ENCODE assay signal across 1 cellular context in the genomic region with DNA sequence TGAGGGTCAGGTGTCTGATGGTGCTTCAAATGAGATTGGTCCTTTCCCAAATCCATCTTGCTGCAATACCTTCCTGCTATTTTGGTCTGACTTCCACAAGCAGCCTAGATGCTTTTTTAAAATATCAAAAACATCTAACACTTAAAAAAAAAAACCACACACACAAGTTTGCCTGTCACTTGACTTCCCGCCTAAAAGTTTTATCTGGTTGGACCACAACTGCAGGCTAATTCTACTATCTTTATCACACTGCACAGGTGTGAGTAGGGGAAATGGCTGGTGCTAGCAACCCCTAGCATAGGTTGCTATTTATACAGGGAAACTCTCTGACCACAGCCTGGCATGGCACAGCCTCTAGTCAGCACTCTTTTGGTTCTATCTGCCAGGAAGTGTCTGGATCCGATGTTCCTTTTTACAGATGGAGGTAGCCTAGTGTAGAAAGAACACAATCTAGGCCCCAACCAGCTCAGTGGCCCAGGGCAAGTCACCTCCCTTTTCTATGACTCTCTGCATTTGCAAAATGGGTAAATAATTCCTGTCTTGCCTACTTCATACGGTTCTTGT.
TF ChIP-seq lines count a peak whose summit lies in the region.

Gene HEMGN (minus strand): TSS at position 92 of the 564 bp plus-strand sequence. CDS start 36 bp downstream, at position 56.

TF ChIP-seq in K562, 482 proteins besides CTCF, POLR2A, EP300 and RAD21 (continued from another document and continues in another):
- TF ChIP-seq, protein P1, sequence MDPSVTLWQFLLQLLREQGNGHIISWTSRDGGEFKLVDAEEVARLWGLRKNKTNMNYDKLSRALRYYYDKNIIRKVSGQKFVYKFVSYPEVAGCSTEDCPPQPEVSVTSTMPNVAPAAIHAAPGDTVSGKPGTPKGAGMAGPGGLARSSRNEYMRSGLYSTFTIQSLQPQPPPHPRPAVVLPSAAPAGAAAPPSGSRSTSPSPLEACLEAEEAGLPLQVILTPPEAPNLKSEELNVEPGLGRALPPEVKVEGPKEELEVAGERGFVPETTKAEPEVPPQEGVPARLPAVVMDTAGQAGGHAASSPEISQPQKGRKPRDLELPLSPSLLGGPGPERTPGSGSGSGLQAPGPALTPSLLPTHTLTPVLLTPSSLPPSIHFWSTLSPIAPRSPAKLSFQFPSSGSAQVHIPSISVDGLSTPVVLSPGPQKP (CRISPR knock-in tag; IDR thresholded peaks at IDR 0.05), result no peak
- TF ChIP-seq ZNF277 (CRISPR knock-in tag; IDR thresholded peaks at IDR 0.05; ENCODE audit: borderline replicate concordance), result no peak
- no peak for TF ChIP-seq TFAP4 (CRISPR knock-in tag; IDR thresholded peaks at IDR 0.05; ENCODE audit: borderline replicate concordance)
- no peak for TF ChIP-seq NR3C1 (CRISPR knock-in tag; IDR thresholded peaks at IDR 0.05)
- TF ChIP-seq RUNX1 (IDR thresholded peaks at IDR 0.05; ENCODE audit: low read depth), result 0 out of 2 replicates have a peak, but pooled peaks have one; percentile 71
- TF ChIP-seq KAT2B (IDR thresholded peaks at IDR 0.05; ENCODE audit: low read depth, low read length), result no peak
- TF ChIP-seq ZNF197 (CRISPR knock-in tag; IDR thresholded peaks at IDR 0.05; ENCODE audit: low read depth), result no peak
- no peak for TF ChIP-seq TCF7L2 (IDR thresholded peaks at IDR 0.05; ENCODE audit: low read depth, low read length)
- TF ChIP-seq, protein P2, sequence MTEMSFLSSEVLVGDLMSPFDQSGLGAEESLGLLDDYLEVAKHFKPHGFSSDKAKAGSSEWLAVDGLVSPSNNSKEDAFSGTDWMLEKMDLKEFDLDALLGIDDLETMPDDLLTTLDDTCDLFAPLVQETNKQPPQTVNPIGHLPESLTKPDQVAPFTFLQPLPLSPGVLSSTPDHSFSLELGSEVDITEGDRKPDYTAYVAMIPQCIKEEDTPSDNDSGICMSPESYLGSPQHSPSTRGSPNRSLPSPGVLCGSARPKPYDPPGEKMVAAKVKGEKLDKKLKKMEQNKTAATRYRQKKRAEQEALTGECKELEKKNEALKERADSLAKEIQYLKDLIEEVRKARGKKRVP (CRISPR knock-in tag; IDR thresholded peaks at IDR 0.05), result no peak
- no peak for TF ChIP-seq THRAP3 (IDR thresholded peaks at IDR 0.05; ENCODE audit: borderline replicate concordance)
- TF ChIP-seq MTA3 (IDR thresholded peaks at IDR 0.05; ENCODE audit: borderline replicate concordance), result peak; percentile 78; the same call in 1 of the 2 replicates
- peak in 1 of 2 experiments; percentile 79; a peak in 1 of 4 replicates for TF ChIP-seq ETV6 (IDR thresholded peaks at IDR 0.05; ENCODE audit: borderline replicate concordance in 1 of 2, low read depth in 2 of 2, low read length in 1 of 2)
- no peak for TF ChIP-seq ETV6 (CRISPR knock-in tag; IDR thresholded peaks at IDR 0.05; ENCODE audit: borderline replicate concordance)
- no peak for TF ChIP-seq DDX20 (tag; IDR thresholded peaks at IDR 0.05; ENCODE audit: low read depth)
- TF ChIP-seq ZNF668 (CRISPR knock-in tag; IDR thresholded peaks at IDR 0.05), result no peak
- TF ChIP-seq ESRRB (CRISPR knock-in tag; IDR thresholded peaks at IDR 0.05; ENCODE audit: borderline replicate concordance), result no peak
- no peak for TF ChIP-seq EZH2 (IDR thresholded peaks at IDR 0.05; ENCODE audit: borderline replicate concordance, low read depth, low read length)
- no peak for TF ChIP-seq ZNF184 (CRISPR knock-in tag; IDR thresholded peaks at IDR 0.05)
- TF ChIP-seq KAT8 (IDR thresholded peaks at IDR 0.05; ENCODE audit: low read depth), result no peak
- no peak for TF ChIP-seq ZNF830 (CRISPR knock-in tag; IDR thresholded peaks at IDR 0.05)
- TF ChIP-seq ARID1B (IDR thresholded peaks at IDR 0.05), result peak; percentile 97
- peak; percentile 64; the same call in 1 of the 2 replicates for TF ChIP-seq BHLHE40 (IDR thresholded peaks at IDR 0.05; ENCODE audit: low read length)
- TF ChIP-seq ETV5 (CRISPR knock-in tag; IDR thresholded peaks at IDR 0.05; ENCODE audit: low read depth), result peak; percentile 86
- TF ChIP-seq, protein P3, sequence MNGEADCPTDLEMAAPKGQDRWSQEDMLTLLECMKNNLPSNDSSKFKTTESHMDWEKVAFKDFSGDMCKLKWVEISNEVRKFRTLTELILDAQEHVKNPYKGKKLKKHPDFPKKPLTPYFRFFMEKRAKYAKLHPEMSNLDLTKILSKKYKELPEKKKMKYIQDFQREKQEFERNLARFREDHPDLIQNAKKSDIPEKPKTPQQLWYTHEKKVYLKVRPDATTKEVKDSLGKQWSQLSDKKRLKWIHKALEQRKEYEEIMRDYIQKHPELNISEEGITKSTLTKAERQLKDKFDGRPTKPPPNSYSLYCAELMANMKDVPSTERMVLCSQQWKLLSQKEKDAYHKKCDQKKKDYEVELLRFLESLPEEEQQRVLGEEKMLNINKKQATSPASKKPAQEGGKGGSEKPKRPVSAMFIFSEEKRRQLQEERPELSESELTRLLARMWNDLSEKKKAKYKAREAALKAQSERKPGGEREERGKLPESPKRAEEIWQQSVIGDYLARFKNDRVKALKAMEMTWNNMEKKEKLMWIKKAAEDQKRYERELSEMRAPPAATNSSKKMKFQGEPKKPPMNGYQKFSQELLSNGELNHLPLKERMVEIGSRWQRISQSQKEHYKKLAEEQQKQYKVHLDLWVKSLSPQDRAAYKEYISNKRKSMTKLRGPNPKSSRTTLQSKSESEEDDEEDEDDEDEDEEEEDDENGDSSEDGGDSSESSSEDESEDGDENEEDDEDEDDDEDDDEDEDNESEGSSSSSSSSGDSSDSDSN (IDR thresholded peaks at IDR 0.05; ENCODE audit: borderline replicate concordance in 1 of 2, low read depth in 2 of 2, low read length in 2 of 2), result 0 out of 4 replicates have a peak, but pooled peaks of 1 of the 2 experiments have one; percentile 29
- no peak for TF ChIP-seq RBM25 (IDR thresholded peaks at IDR 0.05; ENCODE audit: low read depth, low read length, severe bottlenecking)
- peak; percentile 95 for TF ChIP-seq MTA2 (IDR thresholded peaks at IDR 0.05; ENCODE audit: low read depth)
- TF ChIP-seq, protein P4, sequence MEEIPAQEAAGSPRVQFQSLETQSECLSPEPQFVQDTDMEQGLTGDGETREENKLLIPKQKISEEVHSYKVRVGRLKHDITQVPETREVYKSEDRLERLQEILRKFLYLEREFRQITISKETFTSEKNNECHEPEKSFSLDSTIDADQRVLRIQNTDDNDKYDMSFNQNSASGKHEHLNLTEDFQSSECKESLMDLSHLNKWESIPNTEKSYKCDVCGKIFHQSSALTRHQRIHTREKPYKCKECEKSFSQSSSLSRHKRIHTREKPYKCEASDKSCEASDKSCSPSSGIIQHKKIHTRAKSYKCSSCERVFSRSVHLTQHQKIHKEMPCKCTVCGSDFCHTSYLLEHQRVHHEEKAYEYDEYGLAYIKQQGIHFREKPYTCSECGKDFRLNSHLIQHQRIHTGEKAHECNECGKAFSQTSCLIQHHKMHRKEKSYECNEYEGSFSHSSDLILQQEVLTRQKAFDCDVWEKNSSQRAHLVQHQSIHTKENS (CRISPR knock-in tag; IDR thresholded peaks at IDR 0.05), result no peak
- TF ChIP-seq GTF2F1 (IDR thresholded peaks at IDR 0.05; ENCODE audit: low read depth, low read length), result no peak
- no peak for TF ChIP-seq U2AF2 (optimal IDR thresholded peaks at IDR 0.05; ENCODE audit: low read depth, low read length)
- no peak for TF ChIP-seq CHD4 (IDR thresholded peaks at IDR 0.05; ENCODE audit: insufficient read depth, insufficient replicate concordance, low read depth, low read length, poor library complexity, severe bottlenecking)
- no peak for TF ChIP-seq ZNF239 (CRISPR knock-in tag; IDR thresholded peaks at IDR 0.05)
- TF ChIP-seq PHF20 (IDR thresholded peaks at IDR 0.05; ENCODE audit: partially characterized antibody), result no peak
- TF ChIP-seq FOXJ2 (tag; IDR thresholded peaks at IDR 0.05), result no peak
- TF ChIP-seq ZSCAN32 (CRISPR knock-in tag; IDR thresholded peaks at IDR 0.05), result no peak
- no peak for TF ChIP-seq STAT5B (CRISPR knock-in tag; IDR thresholded peaks at IDR 0.05)
- TF ChIP-seq KLF13 (tag; IDR thresholded peaks at IDR 0.05; ENCODE audit: borderline replicate concordance, low read depth), result no peak
- TF ChIP-seq E4F1 (CRISPR knock-in tag; IDR thresholded peaks at IDR 0.05; ENCODE audit: borderline replicate concordance), result no peak
- no peak for TF ChIP-seq CEBPG (CRISPR knock-in tag; IDR thresholded peaks at IDR 0.05)
- TF ChIP-seq CEBPG (tag; conservative IDR thresholded peaks at IDR 0.05 in 1 of 2, IDR thresholded peaks at IDR 0.05 in 1 of 2), result no peak
- TF ChIP-seq C11orf30 (IDR thresholded peaks at IDR 0.05; ENCODE audit: low read depth), result no peak
- TF ChIP-seq TAF9B (IDR thresholded peaks at IDR 0.05; ENCODE audit: partially characterized antibody), result peak; percentile 58
- TF ChIP-seq ZNF175 (CRISPR knock-in tag; IDR thresholded peaks at IDR 0.05; ENCODE audit: low read depth), result no peak
- no peak for TF ChIP-seq HMG20B (CRISPR knock-in tag; IDR thresholded peaks at IDR 0.05)
- peak in 1 of 2 experiments; percentile 70; a peak in 3 of 4 replicates for TF ChIP-seq HDAC1 (IDR thresholded peaks at IDR 0.05)
- no peak for TF ChIP-seq POLR3A (IDR thresholded peaks at IDR 0.05; ENCODE audit: borderline replicate concordance, extremely low read depth, insufficient read depth, insufficient read length)
- TF ChIP-seq PTRF (tag; IDR thresholded peaks at IDR 0.05), result 0 out of 2 replicates have a peak, but pooled peaks have one; percentile 31
- TF ChIP-seq TRIM24 (IDR thresholded peaks at IDR 0.05), result peak; percentile 89 to 92
- no peak for TF ChIP-seq HNRNPK (IDR thresholded peaks at IDR 0.05; ENCODE audit: low read depth, low read length, poor library complexity, severe bottlenecking)
- TF ChIP-seq NFRKB (IDR thresholded peaks at IDR 0.05; ENCODE audit: low read depth), result peak; percentile 81; the same call in 1 of the 2 replicates
- peak; percentile 96 for TF ChIP-seq ZNF592 (IDR thresholded peaks at IDR 0.05)
- TF ChIP-seq HES1 (IDR thresholded peaks at IDR 0.05; ENCODE audit: low read depth), result peak; percentile 78
- no peak for TF ChIP-seq ZBTB17 (CRISPR knock-in tag; IDR thresholded peaks at IDR 0.05)
